Comparison of ENCODE assay signal across 25 cellular contexts in the genomic region with DNA sequence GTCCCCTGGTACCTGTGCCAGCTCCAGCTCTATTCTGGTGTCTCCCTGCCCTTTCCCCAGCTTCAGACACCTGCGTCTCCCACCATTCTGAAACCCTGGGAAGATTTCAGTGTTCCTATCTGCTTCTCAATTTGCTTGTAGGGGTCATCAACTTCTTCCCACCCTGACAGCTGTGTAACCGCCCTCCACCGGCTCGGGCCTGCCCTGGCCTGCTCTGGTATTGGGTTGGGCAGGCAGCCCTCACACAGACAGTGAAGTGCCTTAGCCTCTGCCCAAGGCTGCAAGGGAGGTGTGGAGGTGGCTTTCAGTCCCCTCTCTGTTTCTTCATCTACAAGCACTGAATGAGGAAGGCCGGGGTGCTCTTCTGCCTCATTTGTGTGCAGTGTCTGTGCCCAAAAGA.
DNase-seq lines count a peak whose midpoint lies in the region; ATAC-seq and TF ChIP-seq lines count a peak whose summit lies in the region.
"Had no signal": no experiment of that assay in that cellular context is flagged by ENCODE, and none has a peak within 500 bp of the region (broad histone marks: within the 10 kb centered on the region; RNA-seq: fewer than 3 reads in every experiment).

No MANE protein-coding gene starts in this region.

- no peak overlapping the region for H2BK5ac ChIP-seq in H9 (ENCODE audit: insufficient read length, low read length)
- H2BK5ac ChIP-seq in neuronal stem cell (ENCODE audit: low read length) = peak overlapping the region; percentile 19

- H2BK120ac ChIP-seq in H9 (ENCODE audit: low read depth, low read length, poor library complexity, severe bottlenecking) (no peak overlapping the region), neuronal stem cell (ENCODE audit: low read depth, low read length) (no peak overlapping the region)

- H4K8ac ChIP-seq in H9 (replicated peaks; ENCODE audit: insufficient read length, low read depth, low read length) (no peak overlapping the region), neuronal stem cell (ENCODE audit: low read depth, low read length) (no peak overlapping the region)

- no peak overlapping the region for H3K4me2 ChIP-seq in H9 (ENCODE audit: insufficient read depth, insufficient read length, low read length)
- H3K4me2 ChIP-seq in neuronal stem cell (ENCODE audit: insufficient read depth, low read length, poor library complexity, severe bottlenecking) = no peak overlapping the region

- TF ChIP-seq CTCF in H9 (conservative IDR thresholded peaks at IDR 0.05) (no peak), RWPE2 (IDR thresholded peaks at IDR 0.05; ENCODE audit: poor library complexity, severe bottlenecking) (no peak), glutamatergic neuron (IDR thresholded peaks at IDR 0.05; ENCODE audit: partially characterized antibody, unreplicated experiment) (no peak)

- H3K4me1 ChIP-seq in H9 (ENCODE audit: insufficient read depth, low read length) (peaks cover 5% of the 10 kb centered on the region; the same call in 1 of the 2 replicates), RWPE2 (ENCODE audit: insufficient read depth, poor library complexity, severe bottlenecking) (peaks cover 31% of the 10 kb centered on the region), neuronal stem cell (ENCODE audit: control insufficient read depth in 2 of 2, insufficient read depth in 1 of 2, low read depth in 1 of 2, low read length in 2 of 2) (peaks cover 7 to 11% of the 10 kb centered on the region in 2 donors)
- no peaks in the 10 kb centered on the region for H3K4me1 ChIP-seq in CD8-positive, alpha-beta memory T cell (ENCODE audit: insufficient read depth, low read length)

- H3K27me3 Mint-ChIP-seq in H9 (ENCODE audit: low read depth) = no peaks in the 10 kb centered on the region
- H3K27me3 Mint-ChIP-seq in glutamatergic neuron (ENCODE audit: unreplicated experiment) = peaks cover 1% of the 10 kb centered on the region
- H3K27me3 Mint-ChIP-seq in CD8-positive, alpha-beta memory T cell = peaks cover 5 to 29% of the 10 kb centered on the region in 2 donors

- H3K79me2 ChIP-seq in H9 (ENCODE audit: insufficient read depth, low read length) = no peaks in the 10 kb centered on the region

- H3K36me3 ChIP-seq in RWPE2 (ENCODE audit: low read depth) (no peaks in the 10 kb centered on the region), neuronal stem cell (replicated peaks in 1 of 2; ENCODE audit: control insufficient read depth in 2 of 2, insufficient read depth in 2 of 2, low read length in 2 of 2) (no peaks in the 10 kb centered on the region)
- H3K36me3 ChIP-seq in CD8-positive, alpha-beta memory T cell (ENCODE audit: insufficient read depth, low read length) = no peaks in the 10 kb centered on the region
- H3K36me3 ChIP-seq: esophagus muscularis mucosa, MG63, thoracic aorta had no signal

- no peak overlapping the region for H3T11ph ChIP-seq in H9 (ENCODE audit: low read length)

- H3K27ac ChIP-seq in H9 (ENCODE audit: insufficient read length, low read depth, low read length) (no peak overlapping the region), RWPE2 (ENCODE audit: poor library complexity, severe bottlenecking) (peak overlapping the region; percentile 97), neuronal stem cell (replicated peaks; ENCODE audit: low read length) (no peak overlapping the region)
- no peak overlapping the region for H3K27ac ChIP-seq in CD8-positive, alpha-beta memory T cell (ENCODE audit: low read depth, low read length)
- H3K27ac ChIP-seq: VCaP had no signal

- H3K18ac ChIP-seq in H9 (ENCODE audit: insufficient read length, low read depth, low read length) (no peak overlapping the region), neuronal stem cell (ENCODE audit: low read length) (no peak overlapping the region)

- H3K23ac ChIP-seq in H9 (ENCODE audit: insufficient read length, low read depth, low read length) (no peak overlapping the region), neuronal stem cell (ENCODE audit: low read depth, low read length, poor library complexity) (no peak overlapping the region)

- H2AK5ac ChIP-seq in H9 (ENCODE audit: insufficient read length, low read length) = no peak overlapping the region
- peak overlapping the region; percentile 36 for H2AK5ac ChIP-seq in neuronal stem cell (ENCODE audit: low read depth, low read length)

- CTCF ChIA-PET in CD8-positive, alpha-beta memory T cell (lab: Charles Lee) = interaction anchor here (1.1 to 2.5 kb wide), 3 partner anchors 10 to 402 kb away, joined by 3 to 7 read pairs (median 6); no protein-coding TSS in a partner anchor

- peak; percentile 30; the same call in 1 of the 3 replicates for ATAC-seq in RWPE2 (ENCODE audit: low read depth)
- no peak for ATAC-seq in GM21390 (IDR thresholded peaks at IDR 0.05; ENCODE audit: unreplicated experiment)
- no peak for ATAC-seq in HG03159 (IDR thresholded peaks at IDR 0.05; ENCODE audit: unreplicated experiment)
- ATAC-seq: activated T-cell treated with anti-CD3 and anti-CD28 coated beads, Interleukin-2, amount 50 U/mL, for 4 hours; body of pancreas; K562 had no signal

- H2BK15ac ChIP-seq in H9 (ENCODE audit: low read depth, low read length) (no peak overlapping the region), neuronal stem cell (ENCODE audit: low read length) (peak overlapping the region; percentile 60)

- H3K56ac ChIP-seq in H9 (ENCODE audit: insufficient read length, low read depth, low read length) = no peak overlapping the region

- H3K14ac ChIP-seq in H9 (ENCODE audit: insufficient read depth, low read length) (no peak overlapping the region), neuronal stem cell (ENCODE audit: low read length) (no peak overlapping the region)

- WGBS in H9 (ENCODE audit: extremely low coverage, insufficient read length, low lambda C conversion rate) = no CpG with 5 or more reads among the region's 5 CpGs
- WGBS in neuronal stem cell (ENCODE audit: extremely low coverage in 2 of 2, insufficient read length in 2 of 2, insufficient replicate concordance in 1 of 2), 2 donors = no CpG with 5 or more reads among the region's 5 CpGs

- no peaks in the 10 kb centered on the region for H3K23me2 ChIP-seq in H9 (ENCODE audit: insufficient read length, low read depth, low read length, poor library complexity, severe bottlenecking)

- H3K9me3 Mint-ChIP-seq in H9 = no peaks in the 10 kb centered on the region; a peak in 1 of 5 replicates
- H3K9me3 Mint-ChIP-seq in glutamatergic neuron (ENCODE audit: unreplicated experiment) = peaks cover 7% of the 10 kb centered on the region
- H3K9me3 Mint-ChIP-seq in CD8-positive, alpha-beta memory T cell = no peaks in the 10 kb centered on the region
- H3K9me3 Mint-ChIP-seq: activated T-cell treated with anti-CD3 and anti-CD28 coated beads, Interleukin-2, amount 50 U/mL, for 4 hours had no signal

- no peaks in the 10 kb centered on the region for H3K79me1 ChIP-seq in H9 (ENCODE audit: insufficient read depth, low read depth, low read length, poor library complexity, severe bottlenecking)
- no peaks in the 10 kb centered on the region for H3K79me1 ChIP-seq in neuronal stem cell (ENCODE audit: low read depth, low read length)

- H2BK12ac ChIP-seq in H9 (ENCODE audit: insufficient read length, low read depth, low read length) (no peak overlapping the region), neuronal stem cell (ENCODE audit: low read length) (no peak overlapping the region)

- H4K5ac ChIP-seq in H9 (ENCODE audit: insufficient read length, low read depth, low read length) = no peak overlapping the region

- H3K36me3 Mint-ChIP-seq in H9 (ENCODE audit: insufficient read depth in 1 of 3, low read depth in 3 of 3) (peaks cover 0 to 4% (median 0%) of the 10 kb centered on the region in 3 experiments; a peak in 3 of 7 replicates), glutamatergic neuron (ENCODE audit: unreplicated experiment) (peaks cover 6% of the 10 kb centered on the region)
- no peaks in the 10 kb centered on the region for H3K36me3 Mint-ChIP-seq in CD8-positive, alpha-beta memory T cell
- H3K36me3 Mint-ChIP-seq: CD14-positive monocyte had no signal

- H3K4me1 Mint-ChIP-seq in H9 (peaks cover 28 to 31% of the 10 kb centered on the region in 2 experiments), glutamatergic neuron (ENCODE audit: low read depth, unreplicated experiment) (peaks cover 36% of the 10 kb centered on the region)
- no peaks in the 10 kb centered on the region for H3K4me1 Mint-ChIP-seq in CD8-positive, alpha-beta memory T cell

- no peak for DNase-seq in H9
- DNase-seq in RWPE2 (ENCODE audit: low spot score) = no peak
- no peak for DNase-seq in glutamatergic neuron
- no peak for DNase-seq in neuronal stem cell (ENCODE audit: low spot score)
- DNase-seq in CD8-positive, alpha-beta memory T cell = no peak
- DNase-seq in stimulated activated CD8-positive, alpha-beta memory T cell treated with anti-CD3 and anti-CD28 coated beads, Interleukin-4, amount 100 ng/mL, for 48 hours = no peak
- DNase-seq: activated CD4-positive, alpha-beta T cell treated with anti-CD3 and anti-CD28 coated beads for 48 hours; activated T-cell treated with anti-CD3 and anti-CD28 coated beads, Interleukin-2, amount 50 U/mL, for 4 hours; body of pancreas; effector memory CD4-positive, alpha-beta T cell; islet precursor cell; MG63; NCI-H1436; NCI-H2107; occipital lobe; retina; stimulated activated CD4-positive, alpha-beta T cell treated with anti-CD3 and anti-CD28 coated beads, Interleukin-4, amount 100 ng/mL, for 24 hours; stimulated activated naive CD4-positive, alpha-beta T cell treated with Interleukin-2 at 50 U/mL for 16 hours had no signal

- H3K27me3 ChIP-seq in H9 (ENCODE audit: insufficient read depth, low read length) (no peaks in the 10 kb centered on the region), RWPE2 (ENCODE audit: insufficient read depth, poor library complexity, severe bottlenecking) (no peaks in the 10 kb centered on the region), neuronal stem cell (ENCODE audit: control insufficient read depth in 3 of 3, insufficient read depth in 3 of 3, low read depth in 1 of 3, low read length in 3 of 3) (no peaks in the 10 kb centered on the region)
- H3K27me3 ChIP-seq in CD8-positive, alpha-beta memory T cell (ENCODE audit: insufficient read depth, low read length, poor library complexity, severe bottlenecking) = no peaks in the 10 kb centered on the region
- H3K27me3 ChIP-seq: body of pancreas, esophagus muscularis mucosa, MG63 had no signal

- no peaks in the 10 kb centered on the region for H4K20me1 ChIP-seq in H9 (ENCODE audit: control insufficient read depth, insufficient read depth, insufficient read length)

- no peak overlapping the region for H2BK20ac ChIP-seq in H9 (ENCODE audit: low read depth, low read length, poor library complexity, severe bottlenecking)

- H2AFZ ChIP-seq in H9 (ENCODE audit: low read length) (no peak overlapping the region), neuronal stem cell (ENCODE audit: low read length) (peak overlapping the region; percentile 28)

- POLR2A ChIA-PET in CD8-positive, alpha-beta memory T cell (lab: Charles Lee) = no interaction called here

- no peak overlapping the region for H4K91ac ChIP-seq in H9 (ENCODE audit: insufficient read length, low read depth, low read length)
- no peak overlapping the region for H4K91ac ChIP-seq in neuronal stem cell (ENCODE audit: low read depth, low read length, poor library complexity)

- H3K27ac Mint-ChIP-seq in H9 (peak overlapping the region in 2 of 3 experiments; percentile 18 to 64; a peak in 3 of 7 replicates), glutamatergic neuron (ENCODE audit: unreplicated experiment) (no peak overlapping the region)
- no peak overlapping the region for H3K27ac Mint-ChIP-seq in CD8-positive, alpha-beta memory T cell

- no peak overlapping the region for H3K4me3 Mint-ChIP-seq in H9
- H3K4me3 Mint-ChIP-seq in glutamatergic neuron (ENCODE audit: unreplicated experiment) = peak overlapping the region; percentile 49
- H3K4me3 Mint-ChIP-seq in CD8-positive, alpha-beta memory T cell = no peak overlapping the region
- H3K4me3 Mint-ChIP-seq: activated T-cell treated with anti-CD3 and anti-CD28 coated beads, Interleukin-2, amount 50 U/mL, for 4 hours; CD14-positive monocyte had no signal

- no peak overlapping the region for H3K4ac ChIP-seq in H9 (ENCODE audit: low read depth, low read length)
- no peak overlapping the region for H3K4ac ChIP-seq in neuronal stem cell (ENCODE audit: low read length)

- H3K9me3 ChIP-seq in H9 (ENCODE audit: control insufficient read depth, low read depth, low read length) (no peaks in the 10 kb centered on the region), RWPE2 (ENCODE audit: severe bottlenecking) (no peaks in the 10 kb centered on the region), neuronal stem cell (replicated peaks in 1 of 2; ENCODE audit: control insufficient read depth in 2 of 2, insufficient read depth in 1 of 2, low read depth in 1 of 2, low read length in 2 of 2) (no peaks in the 10 kb centered on the region)
- H3K9me3 ChIP-seq in CD8-positive, alpha-beta memory T cell (ENCODE audit: low read length) = no peaks in the 10 kb centered on the region
- H3K9me3 ChIP-seq: body of pancreas, esophagus muscularis mucosa, MG63, thoracic aorta had no signal

- H3K4me3 ChIP-seq in RWPE2 (ENCODE audit: severe bottlenecking) (no peak overlapping the region), neuronal stem cell (ENCODE audit: low read length in 2 of 2) (no peak overlapping the region)
- H3K4me3 ChIP-seq in CD8-positive, alpha-beta memory T cell (ENCODE audit: low read length) = no peak overlapping the region
- H3K4me3 ChIP-seq: body of pancreas, esophagus muscularis mucosa, K562, MG63, thoracic aorta had no signal

- H3K9ac ChIP-seq in H9 (ENCODE audit: extremely low read depth, insufficient read length, low read length) (no peak overlapping the region), neuronal stem cell (ENCODE audit: low read depth, low read length, poor library complexity) (no peak overlapping the region)

Comparison
In these comparisons a context has a peak if more than half of its experiments do, and no peak if none do; other contexts are left out.
1. H3K27ac Mint-ChIP-seq: peak in H9 (2 of 3); none in glutamatergic neuron (single experiment) and CD8-positive, alpha-beta memory T cell (0 of 8).